ENCODE assay signal across 2 cellular contexts in genomic region chr18:7953085-7953958, GRCh38.
A peak's percentile ranks its signal among the peaks of the same experiment; 100 is the strongest.
TF ChIP-seq lines count a peak whose summit lies in the region.

No MANE protein-coding gene starts in this region.

TF ChIP-seq in liver, 16 proteins besides CTCF, POLR2A, EP300 and RAD21 (continued from another document):
- no peak for TF ChIP-seq REST (IDR thresholded peaks at IDR 0.05)
- peak in 1 of 2 donors; percentile 68 for TF ChIP-seq HNF4A (conservative IDR thresholded peaks at IDR 0.05)
- no peak for TF ChIP-seq HNF4G (IDR thresholded peaks at IDR 0.05)
- TF ChIP-seq, protein P1, sequence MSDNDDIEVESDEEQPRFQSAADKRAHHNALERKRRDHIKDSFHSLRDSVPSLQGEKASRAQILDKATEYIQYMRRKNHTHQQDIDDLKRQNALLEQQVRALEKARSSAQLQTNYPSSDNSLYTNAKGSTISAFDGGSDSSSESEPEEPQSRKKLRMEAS (IDR thresholded peaks at IDR 0.05): no peak
- TF ChIP-seq EGR1 (IDR thresholded peaks at IDR 0.05; ENCODE audit: low read depth in 2 of 2): no peak
- no peak for TF ChIP-seq FOXA2 (IDR thresholded peaks at IDR 0.05)
- TF ChIP-seq, protein P2, sequence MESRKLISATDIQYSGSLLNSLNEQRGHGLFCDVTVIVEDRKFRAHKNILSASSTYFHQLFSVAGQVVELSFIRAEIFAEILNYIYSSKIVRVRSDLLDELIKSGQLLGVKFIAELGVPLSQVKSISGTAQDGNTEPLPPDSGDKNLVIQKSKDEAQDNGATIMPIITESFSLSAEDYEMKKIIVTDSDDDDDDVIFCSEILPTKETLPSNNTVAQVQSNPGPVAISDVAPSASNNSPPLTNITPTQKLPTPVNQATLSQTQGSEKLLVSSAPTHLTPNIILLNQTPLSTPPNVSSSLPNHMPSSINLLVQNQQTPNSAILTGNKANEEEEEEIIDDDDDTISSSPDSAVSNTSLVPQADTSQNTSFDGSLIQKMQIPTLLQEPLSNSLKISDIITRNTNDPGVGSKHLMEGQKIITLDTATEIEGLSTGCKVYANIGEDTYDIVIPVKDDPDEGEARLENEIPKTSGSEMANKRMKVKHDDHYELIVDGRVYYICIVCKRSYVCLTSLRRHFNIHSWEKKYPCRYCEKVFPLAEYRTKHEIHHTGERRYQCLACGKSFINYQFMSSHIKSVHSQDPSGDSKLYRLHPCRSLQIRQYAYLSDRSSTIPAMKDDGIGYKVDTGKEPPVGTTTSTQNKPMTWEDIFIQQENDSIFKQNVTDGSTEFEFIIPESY (IDR thresholded peaks at IDR 0.05): no peak
- no peak for TF ChIP-seq SP1 (IDR thresholded peaks at IDR 0.05)
- TF ChIP-seq NR2F2 (IDR thresholded peaks at IDR 0.05): peak; percentile 80
- TF ChIP-seq JUND (IDR thresholded peaks at IDR 0.05): no peak
- TF ChIP-seq RXRA (IDR thresholded peaks at IDR 0.05): peak; percentile 68 to 80
- no peak for TF ChIP-seq TAF1 (conservative IDR thresholded peaks at IDR 0.05)

TF ChIP-seq in HepG2, 621 proteins besides CTCF, POLR2A, EP300 and RAD21 (continued from another document):
- TF ChIP-seq, protein P3, sequence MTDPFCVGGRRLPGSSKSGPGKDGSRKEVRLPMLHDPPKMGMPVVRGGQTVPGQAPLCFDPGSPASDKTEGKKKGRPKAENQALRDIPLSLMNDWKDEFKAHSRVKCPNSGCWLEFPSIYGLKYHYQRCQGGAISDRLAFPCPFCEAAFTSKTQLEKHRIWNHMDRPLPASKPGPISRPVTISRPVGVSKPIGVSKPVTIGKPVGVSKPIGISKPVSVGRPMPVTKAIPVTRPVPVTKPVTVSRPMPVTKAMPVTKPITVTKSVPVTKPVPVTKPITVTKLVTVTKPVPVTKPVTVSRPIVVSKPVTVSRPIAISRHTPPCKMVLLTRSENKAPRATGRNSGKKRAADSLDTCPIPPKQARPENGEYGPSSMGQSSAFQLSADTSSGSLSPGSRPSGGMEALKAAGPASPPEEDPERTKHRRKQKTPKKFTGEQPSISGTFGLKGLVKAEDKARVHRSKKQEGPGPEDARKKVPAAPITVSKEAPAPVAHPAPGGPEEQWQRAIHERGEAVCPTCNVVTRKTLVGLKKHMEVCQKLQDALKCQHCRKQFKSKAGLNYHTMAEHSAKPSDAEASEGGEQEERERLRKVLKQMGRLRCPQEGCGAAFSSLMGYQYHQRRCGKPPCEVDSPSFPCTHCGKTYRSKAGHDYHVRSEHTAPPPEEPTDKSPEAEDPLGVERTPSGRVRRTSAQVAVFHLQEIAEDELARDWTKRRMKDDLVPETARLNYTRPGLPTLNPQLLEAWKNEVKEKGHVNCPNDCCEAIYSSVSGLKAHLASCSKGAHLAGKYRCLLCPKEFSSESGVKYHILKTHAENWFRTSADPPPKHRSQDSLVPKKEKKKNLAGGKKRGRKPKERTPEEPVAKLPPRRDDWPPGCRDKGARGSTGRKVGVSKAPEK (CRISPR knock-in tag; IDR thresholded peaks at IDR 0.05; ENCODE audit: borderline replicate concordance): no peak
- TF ChIP-seq ZNF530 (CRISPR knock-in tag; IDR thresholded peaks at IDR 0.05; ENCODE audit: low read depth): no peak
